1 cellular context compared by ENCODE assay signal in the genomic region with DNA sequence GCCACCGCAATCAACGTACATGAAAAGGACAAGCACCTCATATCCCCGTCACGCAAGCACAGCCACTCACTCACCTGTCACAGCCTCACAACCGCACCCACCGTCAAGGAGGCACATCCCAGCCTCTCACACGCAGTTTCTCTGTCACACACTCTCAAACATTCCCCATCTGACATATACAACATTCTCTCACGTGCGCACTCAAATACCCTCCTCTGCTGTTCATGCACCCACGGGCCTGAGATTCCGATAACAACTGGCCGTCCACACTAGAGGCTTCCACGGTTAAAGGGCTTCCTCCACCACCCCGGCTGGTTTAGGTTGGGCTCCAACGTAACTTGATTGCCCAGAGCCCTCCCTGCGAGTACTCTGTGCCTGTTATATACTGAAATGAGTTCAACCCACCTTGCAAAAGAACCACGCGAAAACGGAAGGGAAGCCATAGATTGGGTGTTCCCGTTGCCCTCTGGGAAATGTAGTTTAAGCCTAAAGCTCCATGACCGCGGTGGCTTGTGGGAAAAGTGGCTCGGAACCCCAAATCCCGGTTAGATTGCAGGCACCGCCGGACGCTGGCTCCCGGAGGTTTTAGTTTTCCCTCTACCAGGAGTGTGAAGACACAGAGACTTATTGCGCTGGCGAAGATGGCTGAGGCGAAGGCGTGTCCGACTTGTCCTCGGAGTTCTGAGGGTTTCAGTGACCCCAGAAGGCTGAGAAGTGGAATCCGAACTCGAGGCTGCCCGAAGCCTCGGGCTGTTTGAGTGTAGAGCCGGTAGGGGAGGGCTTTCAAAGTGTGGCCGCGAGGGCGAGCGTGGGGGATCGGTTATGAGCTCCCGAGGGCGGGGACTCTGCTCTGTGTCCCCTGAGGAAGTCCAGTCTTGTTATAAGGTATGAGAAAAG.
TF ChIP-seq lines count a peak whose summit lies in the region.

TSS of gene ZNF573 (minus strand) at position 448 of the 897 bp plus-strand sequence. CDS start 5,857 bp downstream, outside the sequence.

TF ChIP-seq in HepG2, 621 proteins besides CTCF, POLR2A, EP300 and RAD21 (continued from another document and continues in another):
- TF ChIP-seq THAP7 (CRISPR knock-in tag; IDR thresholded peaks at IDR 0.05) (no peak; the same call in 1 of the 2 replicates), KDM4B (CRISPR knock-in tag; IDR thresholded peaks at IDR 0.05) (0 out of 2 replicates have a peak, but pooled peaks have one; percentile 17), HNRNPL (IDR thresholded peaks at IDR 0.05; ENCODE audit: low read depth, low read length) (no peak), ZNF569 (CRISPR knock-in tag; IDR thresholded peaks at IDR 0.05; ENCODE audit: borderline replicate concordance) (no peak), MAFF (IDR thresholded peaks at IDR 0.05; ENCODE audit: low read depth, low read length) (no peak), ZNF781 (CRISPR knock-in tag; IDR thresholded peaks at IDR 0.05; ENCODE audit: borderline replicate concordance, not compliant biosample characterization) (peak; percentile 48), TCF12 (IDR thresholded peaks at IDR 0.05) (no peak), TCF12 (CRISPR knock-in tag; IDR thresholded peaks at IDR 0.05) (no peak), WIZ (CRISPR knock-in tag; IDR thresholded peaks at IDR 0.05) (0 out of 2 replicates have a peak, but pooled peaks have one; percentile 56), SALL1 (CRISPR knock-in tag; IDR thresholded peaks at IDR 0.05) (peak; percentile 71; the same call in 1 of the 2 replicates), FOXJ3 (CRISPR knock-in tag; IDR thresholded peaks at IDR 0.05; ENCODE audit: borderline replicate concordance) (no peak), ATF7-NPFF (CRISPR knock-in tag; IDR thresholded peaks at IDR 0.05; ENCODE audit: low read depth) (0 out of 2 replicates have a peak, but pooled peaks have one; percentile 42), IKZF4 (CRISPR knock-in tag; IDR thresholded peaks at IDR 0.05; ENCODE audit: borderline replicate concordance, low read depth, not compliant biosample characterization) (peak; percentile 62), RARA (CRISPR knock-in tag; IDR thresholded peaks at IDR 0.05) (0 out of 2 replicates have a peak, but pooled peaks have one; percentile 4), MED13 (CRISPR knock-in tag; IDR thresholded peaks at IDR 0.05) (no peak), ZBTB8A (CRISPR knock-in tag; IDR thresholded peaks at IDR 0.05; ENCODE audit: borderline replicate concordance, low read depth) (no peak), ZNF768 (CRISPR knock-in tag; IDR thresholded peaks at IDR 0.05) (no peak), KDM5A (IDR thresholded peaks at IDR 0.05; ENCODE audit: borderline replicate concordance, low read length) (peak; percentile 61; the same call in 1 of the 2 replicates), RFX5 (IDR thresholded peaks at IDR 0.05; ENCODE audit: low read depth, low read length) (no peak), ZNF556 (CRISPR knock-in tag; IDR thresholded peaks at IDR 0.05; ENCODE audit: borderline replicate concordance) (peak; percentile 80), ZMYM4 (CRISPR knock-in tag; IDR thresholded peaks at IDR 0.05) (peak; percentile 60), KAT2B (IDR thresholded peaks at IDR 0.05; ENCODE audit: borderline replicate concordance, low read depth, low read length) (no peak), ZNF777 (CRISPR knock-in tag; IDR thresholded peaks at IDR 0.05) (peak; percentile 56; the same call in 1 of the 2 replicates), NCOR1 (IDR thresholded peaks at IDR 0.05; ENCODE audit: borderline replicate concordance, low read length) (no peak), NFE2 (CRISPR knock-in tag; IDR thresholded peaks at IDR 0.05) (no peak), NRL (CRISPR knock-in tag; IDR thresholded peaks at IDR 0.05; ENCODE audit: borderline replicate concordance) (0 out of 2 replicates have a peak, but pooled peaks have one; percentile 14), ZNF850 (CRISPR knock-in tag; conservative IDR thresholded peaks at IDR 0.05) (0 out of 2 replicates have a peak, but pooled peaks have one; percentile 50), ZNF275 (CRISPR knock-in tag; IDR thresholded peaks at IDR 0.05; ENCODE audit: borderline replicate concordance) (no peak), ZMYM3 (CRISPR knock-in tag; IDR thresholded peaks at IDR 0.05) (no peak), FOXK1 (CRISPR knock-in tag; IDR thresholded peaks at IDR 0.05; ENCODE audit: borderline replicate concordance, low read depth) (peak; percentile 66; the same call in 1 of the 2 replicates), NFIB (CRISPR knock-in tag; IDR thresholded peaks at IDR 0.05; ENCODE audit: borderline replicate concordance) (no peak), MBNL3 (CRISPR knock-in tag; conservative IDR thresholded peaks at IDR 0.05) (no peak), ZNF749 (CRISPR knock-in tag; IDR thresholded peaks at IDR 0.05; ENCODE audit: borderline replicate concordance) (no peak), ZNF788 (CRISPR knock-in tag; IDR thresholded peaks at IDR 0.05; ENCODE audit: borderline replicate concordance) (peak; percentile 49; the same call in 1 of the 2 replicates), ZNF839 (CRISPR knock-in tag; IDR thresholded peaks at IDR 0.05; ENCODE audit: borderline replicate concordance) (peak; percentile 76; the same call in 1 of the 2 replicates), ZNF326 (CRISPR knock-in tag; IDR thresholded peaks at IDR 0.05; ENCODE audit: borderline replicate concordance) (no peak), ZNF564 (CRISPR knock-in tag; IDR thresholded peaks at IDR 0.05) (no peak), DNMT1 (CRISPR knock-in tag; IDR thresholded peaks at IDR 0.05) (no peak), PHF20 (CRISPR knock-in tag; IDR thresholded peaks at IDR 0.05) (peak; percentile 80), ZNF704 (CRISPR knock-in tag; IDR thresholded peaks at IDR 0.05; ENCODE audit: borderline replicate concordance) (0 out of 2 replicates have a peak, but pooled peaks have one; percentile 39), NKX3-1 (CRISPR knock-in tag; IDR thresholded peaks at IDR 0.05) (no peak), NFATC3 (CRISPR knock-in tag; IDR thresholded peaks at IDR 0.05) (peak; percentile 80; the same call in 1 of the 2 replicates), TRIM24 (CRISPR knock-in tag; IDR thresholded peaks at IDR 0.05) (no peak)
- TF ChIP-seq, protein P1, sequence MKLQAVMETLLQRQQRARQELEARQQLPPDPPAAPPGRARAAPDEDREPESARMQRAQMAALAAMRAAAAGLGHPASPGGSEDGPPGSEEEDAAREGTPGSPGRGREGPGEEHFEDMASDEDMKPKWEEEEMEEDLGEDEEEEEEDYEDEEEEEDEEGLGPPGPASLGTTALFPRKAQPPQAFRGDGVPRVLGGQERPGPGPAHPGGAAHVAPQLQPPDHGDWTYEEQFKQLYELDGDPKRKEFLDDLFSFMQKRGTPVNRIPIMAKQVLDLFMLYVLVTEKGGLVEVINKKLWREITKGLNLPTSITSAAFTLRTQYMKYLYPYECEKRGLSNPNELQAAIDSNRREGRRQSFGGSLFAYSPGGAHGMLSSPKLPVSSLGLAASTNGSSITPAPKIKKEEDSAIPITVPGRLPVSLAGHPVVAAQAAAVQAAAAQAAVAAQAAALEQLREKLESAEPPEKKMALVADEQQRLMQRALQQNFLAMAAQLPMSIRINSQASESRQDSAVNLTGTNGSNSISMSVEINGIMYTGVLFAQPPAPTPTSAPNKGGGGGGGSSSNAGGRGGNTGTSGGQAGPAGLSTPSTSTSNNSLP (IDR thresholded peaks at IDR 0.05; ENCODE audit: low read depth, low read length), result no peak
- TF ChIP-seq, protein P2, sequence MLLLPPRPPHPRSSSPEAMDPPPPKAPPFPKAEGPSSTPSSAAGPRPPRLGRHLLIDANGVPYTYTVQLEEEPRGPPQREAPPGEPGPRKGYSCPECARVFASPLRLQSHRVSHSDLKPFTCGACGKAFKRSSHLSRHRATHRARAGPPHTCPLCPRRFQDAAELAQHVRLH (CRISPR knock-in tag; IDR thresholded peaks at IDR 0.05; ENCODE audit: borderline replicate concordance, low read depth), result peak; percentile 78
- TF ChIP-seq, protein P3, sequence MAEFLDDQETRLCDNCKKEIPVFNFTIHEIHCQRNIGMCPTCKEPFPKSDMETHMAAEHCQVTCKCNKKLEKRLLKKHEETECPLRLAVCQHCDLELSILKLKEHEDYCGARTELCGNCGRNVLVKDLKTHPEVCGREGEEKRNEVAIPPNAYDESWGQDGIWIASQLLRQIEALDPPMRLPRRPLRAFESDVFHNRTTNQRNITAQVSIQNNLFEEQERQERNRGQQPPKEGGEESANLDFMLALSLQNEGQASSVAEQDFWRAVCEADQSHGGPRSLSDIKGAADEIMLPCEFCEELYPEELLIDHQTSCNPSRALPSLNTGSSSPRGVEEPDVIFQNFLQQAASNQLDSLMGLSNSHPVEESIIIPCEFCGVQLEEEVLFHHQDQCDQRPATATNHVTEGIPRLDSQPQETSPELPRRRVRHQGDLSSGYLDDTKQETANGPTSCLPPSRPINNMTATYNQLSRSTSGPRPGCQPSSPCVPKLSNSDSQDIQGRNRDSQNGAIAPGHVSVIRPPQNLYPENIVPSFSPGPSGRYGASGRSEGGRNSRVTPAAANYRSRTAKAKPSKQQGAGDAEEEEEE (CRISPR knock-in tag; IDR thresholded peaks at IDR 0.05; ENCODE audit: borderline replicate concordance), result 0 out of 2 replicates have a peak, but pooled peaks have one; percentile 50
- TF ChIP-seq, protein P4, sequence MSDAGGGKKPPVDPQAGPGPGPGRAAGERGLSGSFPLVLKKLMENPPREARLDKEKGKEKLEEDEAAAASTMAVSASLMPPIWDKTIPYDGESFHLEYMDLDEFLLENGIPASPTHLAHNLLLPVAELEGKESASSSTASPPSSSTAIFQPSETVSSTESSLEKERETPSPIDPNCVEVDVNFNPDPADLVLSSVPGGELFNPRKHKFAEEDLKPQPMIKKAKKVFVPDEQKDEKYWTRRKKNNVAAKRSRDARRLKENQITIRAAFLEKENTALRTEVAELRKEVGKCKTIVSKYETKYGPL (CRISPR knock-in tag; IDR thresholded peaks at IDR 0.05), result no peak
- TF ChIP-seq, protein P5, sequence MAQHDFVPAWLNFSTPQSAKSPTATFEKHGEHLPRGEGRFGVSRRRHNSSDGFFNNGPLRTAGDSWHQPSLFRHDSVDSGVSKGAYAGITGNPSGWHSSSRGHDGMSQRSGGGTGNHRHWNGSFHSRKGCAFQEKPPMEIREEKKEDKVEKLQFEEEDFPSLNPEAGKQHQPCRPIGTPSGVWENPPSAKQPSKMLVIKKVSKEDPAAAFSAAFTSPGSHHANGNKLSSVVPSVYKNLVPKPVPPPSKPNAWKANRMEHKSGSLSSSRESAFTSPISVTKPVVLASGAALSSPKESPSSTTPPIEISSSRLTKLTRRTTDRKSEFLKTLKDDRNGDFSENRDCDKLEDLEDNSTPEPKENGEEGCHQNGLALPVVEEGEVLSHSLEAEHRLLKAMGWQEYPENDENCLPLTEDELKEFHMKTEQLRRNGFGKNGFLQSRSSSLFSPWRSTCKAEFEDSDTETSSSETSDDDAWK (CRISPR knock-in tag; IDR thresholded peaks at IDR 0.05), result no peak
- TF ChIP-seq, protein P6, sequence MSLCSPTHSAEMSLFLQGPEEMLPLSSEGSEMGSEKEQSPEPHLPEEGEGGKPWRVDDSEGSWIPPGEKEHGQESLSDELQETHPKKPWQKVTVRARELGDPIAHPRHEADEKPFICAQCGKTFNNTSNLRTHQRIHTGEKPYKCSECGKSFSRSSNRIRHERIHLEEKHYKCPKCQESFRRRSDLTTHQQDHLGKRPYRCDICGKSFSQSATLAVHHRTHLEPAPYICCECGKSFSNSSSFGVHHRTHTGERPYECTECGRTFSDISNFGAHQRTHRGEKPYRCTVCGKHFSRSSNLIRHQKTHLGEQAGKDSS (CRISPR knock-in tag; IDR thresholded peaks at IDR 0.05; ENCODE audit: borderline replicate concordance, low read depth), result no peak
- TF ChIP-seq, protein P7, sequence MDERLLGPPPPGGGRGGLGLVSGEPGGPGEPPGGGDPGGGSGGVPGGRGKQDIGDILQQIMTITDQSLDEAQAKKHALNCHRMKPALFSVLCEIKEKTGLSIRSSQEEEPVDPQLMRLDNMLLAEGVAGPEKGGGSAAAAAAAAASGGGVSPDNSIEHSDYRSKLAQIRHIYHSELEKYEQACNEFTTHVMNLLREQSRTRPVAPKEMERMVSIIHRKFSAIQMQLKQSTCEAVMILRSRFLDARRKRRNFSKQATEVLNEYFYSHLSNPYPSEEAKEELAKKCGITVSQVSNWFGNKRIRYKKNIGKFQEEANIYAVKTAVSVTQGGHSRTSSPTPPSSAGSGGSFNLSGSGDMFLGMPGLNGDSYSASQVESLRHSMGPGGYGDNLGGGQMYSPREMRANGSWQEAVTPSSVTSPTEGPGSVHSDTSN (CRISPR knock-in tag; IDR thresholded peaks at IDR 0.05), result no peak
- TF ChIP-seq, protein P8, sequence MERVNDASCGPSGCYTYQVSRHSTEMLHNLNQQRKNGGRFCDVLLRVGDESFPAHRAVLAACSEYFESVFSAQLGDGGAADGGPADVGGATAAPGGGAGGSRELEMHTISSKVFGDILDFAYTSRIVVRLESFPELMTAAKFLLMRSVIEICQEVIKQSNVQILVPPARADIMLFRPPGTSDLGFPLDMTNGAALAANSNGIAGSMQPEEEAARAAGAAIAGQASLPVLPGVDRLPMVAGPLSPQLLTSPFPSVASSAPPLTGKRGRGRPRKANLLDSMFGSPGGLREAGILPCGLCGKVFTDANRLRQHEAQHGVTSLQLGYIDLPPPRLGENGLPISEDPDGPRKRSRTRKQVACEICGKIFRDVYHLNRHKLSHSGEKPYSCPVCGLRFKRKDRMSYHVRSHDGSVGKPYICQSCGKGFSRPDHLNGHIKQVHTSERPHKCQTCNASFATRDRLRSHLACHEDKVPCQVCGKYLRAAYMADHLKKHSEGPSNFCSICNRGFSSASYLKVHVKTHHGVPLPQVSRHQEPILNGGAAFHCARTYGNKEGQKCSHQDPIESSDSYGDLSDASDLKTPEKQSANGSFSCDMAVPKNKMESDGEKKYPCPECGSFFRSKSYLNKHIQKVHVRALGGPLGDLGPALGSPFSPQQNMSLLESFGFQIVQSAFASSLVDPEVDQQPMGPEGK (CRISPR knock-in tag; IDR thresholded peaks at IDR 0.05), result no peak; the same call in 1 of the 2 replicates
